In genomic region chrX:110214684-110215083, GRCh38 we compare ENCODE assay signal across 17 cellular contexts.
DNase-seq lines count a peak whose midpoint lies in the region; ATAC-seq, FAIRE-seq and TF ChIP-seq lines count a peak whose summit lies in the region.
"Had no signal": no experiment of that assay in that cellular context is flagged by ENCODE, and none has a peak within 500 bp of the region (broad histone marks: within the 10 kb centered on the region; RNA-seq: fewer than 3 reads in every experiment).

No MANE protein-coding gene starts in this region.

- TF ChIP-seq POLR2A in GM12892 (IDR thresholded peaks at IDR 0.05; ENCODE audit: low read depth, low read length): no peak

- no peaks in the 10 kb centered on the region for H3K36me3 ChIP-seq in kidney (ENCODE audit: control insufficient read depth in 1 of 2, insufficient read depth in 2 of 2, low read length in 2 of 2)
- H3K36me3 ChIP-seq in pancreas: no peaks in the 10 kb centered on the region
- no peaks in the 10 kb centered on the region for H3K36me3 ChIP-seq in BE2C
- H3K36me3 ChIP-seq: BLaER1 had no signal

- H3K4me3 ChIP-seq in kidney (ENCODE audit: low read length in 2 of 2): no peak overlapping the region
- H3K4me3 ChIP-seq in pancreas: no peak overlapping the region
- H3K4me3 ChIP-seq in BE2C (ENCODE audit: low read depth, low read length): no peak overlapping the region
- H3K4me3 ChIP-seq: BLaER1, GM23248 had no signal

- FAIRE-seq in GM12892 (lab: Jason Lieb, UNC) (peak; percentile 40), RCC 7860 (lab: Jason Lieb, UNC) (peak; percentile 34), kidney (lab: Jason Lieb, UNC) (peak; percentile 45), pancreas (lab: Jason Lieb, UNC) (peak; percentile 63)
- FAIRE-seq: A204.1, HepG2, HTR-8/SVneo had no signal

- DNase-seq in GM12892 (ENCODE audit: insufficient read length) (no peak), RCC 7860 (ENCODE audit: low spot score) (no peak), kidney (no peak), pancreas (no peak), BE2C (no peak), NCI-H2196 (lab: John Stamatoyannopoulos, UW; ENCODE audit: unreplicated experiment) (no peak)
- DNase-seq: Caco-2; CD8-positive, alpha-beta memory T cell; DND-41; GDM1; GM23248; H7 had no signal

- no peak overlapping the region for H3K9ac ChIP-seq in kidney (ENCODE audit: low read length in 2 of 2)
- H3K9ac ChIP-seq: BLaER1, GM23248 had no signal

- H3K9me3 ChIP-seq in kidney (ENCODE audit: control insufficient read depth in 1 of 2, low read length in 2 of 2): no peaks in the 10 kb centered on the region
- no peaks in the 10 kb centered on the region for H3K9me3 ChIP-seq in pancreas
- no peaks in the 10 kb centered on the region for H3K9me3 ChIP-seq in BE2C
- H3K9me3 ChIP-seq: BLaER1, Caco-2 had no signal

- no peak overlapping the region for H3K27ac ChIP-seq in kidney (ENCODE audit: low read depth in 2 of 2, low read length in 2 of 2)
- no peak overlapping the region for H3K27ac ChIP-seq in pancreas
- H3K27ac ChIP-seq: BLaER1, GM23248 had no signal

- whole genome bisulfite sequencing in pancreas, 2 donors: 85 to 93% methylated on average over 1 of the region's 1 CpG

- H3K4me1 ChIP-seq in kidney (ENCODE audit: control insufficient read depth in 1 of 2, insufficient read depth in 1 of 2, low read depth in 1 of 2, low read length in 2 of 2) (peaks cover 0 to 4% of the 10 kb centered on the region in 2 donors), pancreas (peaks cover 0 to 7% (median 0%) of the 10 kb centered on the region in 3 donors), BE2C (no peaks in the 10 kb centered on the region)

- no peak for ATAC-seq in pancreas
- no peak for ATAC-seq in HG02840 (IDR thresholded peaks at IDR 0.05; ENCODE audit: low FRiP score, unreplicated experiment)
- ATAC-seq: HepG2 had no signal

- no peaks in the 10 kb centered on the region for H3K27me3 ChIP-seq in pancreas
- H3K27me3 ChIP-seq in BE2C: no peaks in the 10 kb centered on the region

- intact Hi-C loops in kidney (cut with DNase I) (no loop called here), pancreas (cut with DNase I) (no loop called here)

- TF ChIP-seq CTCF in kidney (IDR thresholded peaks at IDR 0.05; ENCODE audit: borderline replicate concordance, extremely low read depth, insufficient read depth) (no peak), pancreas (IDR thresholded peaks at IDR 0.05) (no peak), BE2C (IDR thresholded peaks at IDR 0.05; ENCODE audit: low read depth, low read length) (no peak)
